ENCODE assay signal across 19 cellular contexts in genomic region chr19:45156231-45156630, GRCh38. TPM values are rescaled to one million over a fixed set of nuclear protein-coding genes. Genes with fewer than 3 reads are reported as not detected.
"Had no signal": no experiment of that assay in that cellular context is flagged by ENCODE, and none has a peak within 500 bp of the region (broad histone marks: within the 10 kb centered on the region; RNA-seq: fewer than 3 reads in every experiment).

No MANE protein-coding gene starts in this region.

- H3K9me3 ChIP-seq: ascending aorta, colonic mucosa, lower lobe of right lung, tibial nerve, uterus had no signal

- ATAC-seq: activated CD4-positive, CD25-positive, alpha-beta regulatory T cell treated with anti-CD3 and anti-CD28 coated beads, Interleukin-2, amount 50 U/mL, for 24 hours; activated T-cell treated with anti-CD3 and anti-CD28 coated beads, Interleukin-2, amount 50 U/mL, for 4 hours; lower lobe of right lung; natural killer cell; stimulated activated naive CD8-positive, alpha-beta T cell treated with anti-CD3 and anti-CD28 coated beads, Interleukin-15, Interleukin-2, amounts not matched to agents 100 U/mL and 50 U/mL, for 24 hours had no signal

- H3K36me3 ChIP-seq: ascending aorta, colonic mucosa, lower lobe of right lung, tibial nerve, uterus had no signal

- H3K27ac ChIP-seq: ascending aorta, colonic mucosa, lower lobe of right lung, tibial nerve, uterus had no signal

- H3K4me3 ChIP-seq: ascending aorta, colonic mucosa, lower lobe of right lung, tibial nerve, uterus had no signal

- FAIRE-seq: frontal cortex had no signal

- DNase-seq: activated CD4-positive, alpha-beta T cell treated with anti-CD3 and anti-CD28 coated beads, Interleukin-2, amount 10 ng/mL, durations not matched to agents 7 days and 5 days; activated CD8-positive, alpha-beta memory T cell treated with anti-CD3 and anti-CD28 coated beads, Interleukin-2, amount 50 U/mL, for 4 hours; activated naive CD4-positive, alpha-beta T cell treated with anti-CD3 and anti-CD28 coated beads for 36 hours; activated T-cell treated with anti-CD3 and anti-CD28 coated beads, Interleukin-2, amount 50 U/mL, for 4 hours; hypothalamus; lower lobe of right lung; natural killer cell; retina; stimulated activated CD4-positive, alpha-beta T cell treated with anti-CD3 and anti-CD28 coated beads, Interleukin-2, amount 100 ng/mL, for 24 hours; stimulated activated naive CD8-positive, alpha-beta T cell treated with anti-CD3 and anti-CD28 coated beads, Interleukin-15, Interleukin-2, amounts not matched to agents 100 U/mL and 50 U/mL, for 24 hours; substantia nigra; T1000; uterus had no signal

RNA-seq across cellular contexts. Expression of gene NKPD1, which starts 4.6 kb away (rescaled TPM):
- total RNA-seq: ascending aorta, epithelial cell of proximal tubule, lower lobe of right lung had no signal
